ENCODE assay signal across 8 cellular contexts in the genomic region with DNA sequence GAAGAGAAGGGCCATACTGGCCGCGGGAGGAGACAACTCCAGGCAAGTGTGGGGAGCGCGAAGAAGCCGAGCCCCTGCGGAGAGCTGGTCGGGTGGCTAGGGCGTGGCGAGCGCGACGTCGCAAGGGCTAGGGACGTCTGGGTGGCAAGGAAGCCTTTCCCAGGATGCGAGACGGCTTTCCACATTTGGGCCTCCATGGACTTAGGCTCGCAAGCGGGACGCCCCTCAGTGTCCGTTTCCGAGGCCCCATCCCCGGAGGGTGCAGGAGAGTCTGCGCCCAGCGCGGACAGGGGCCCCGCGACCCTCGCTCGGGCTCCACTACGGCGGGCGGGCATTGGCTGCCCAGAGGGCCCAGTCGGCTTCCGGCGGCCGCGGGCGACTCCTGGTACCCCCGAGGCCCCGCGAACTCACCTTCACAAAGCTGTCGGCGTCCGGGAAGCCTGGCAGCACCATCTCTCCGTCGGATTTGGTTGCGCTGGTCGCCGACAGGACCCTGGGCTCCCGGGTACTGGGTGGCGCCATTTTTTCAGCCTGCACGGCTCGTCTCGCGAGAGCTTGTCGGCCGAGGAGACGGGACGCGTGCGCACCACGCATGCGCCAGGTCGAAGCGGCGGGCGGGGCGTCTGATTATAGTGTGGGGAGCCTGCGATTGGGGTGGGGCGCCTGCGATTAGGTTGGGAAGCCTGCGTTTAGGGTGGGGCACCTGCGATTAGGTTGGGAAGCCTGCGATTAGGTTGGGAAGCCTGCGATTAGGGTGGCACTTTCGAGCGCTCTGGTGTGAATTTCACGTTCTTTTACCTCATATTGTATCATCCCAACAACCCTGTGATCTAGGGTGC. TPM values are rescaled to one million over a fixed set of nuclear protein-coding genes. Genes with fewer than 3 reads are reported as not detected.
DNase-seq lines count a peak whose midpoint lies in the region; ATAC-seq and TF ChIP-seq lines count a peak whose summit lies in the region.

A gene (minus strand): TSS at position 560 of the 839 bp plus-strand sequence. CDS start 38 bp downstream, at position 522.

- peak within 1 kb of the TSS; percentile 91 for H3K4me3 Mint-ChIP-seq in activated CD8-positive, alpha-beta T cell treated with anti-CD3 and anti-CD28 coated beads for 36 hours

- H3K36me3 ChIP-seq in duodenal mucosa (ENCODE audit: control insufficient read depth in 1 of 2, insufficient read depth in 2 of 2, low read length in 2 of 2) = peaks cover 3 to 25% of the 10 kb centered on the region in 2 donors

- H3K4me1 ChIP-seq in duodenal mucosa (ENCODE audit: control insufficient read depth in 1 of 2, insufficient read depth in 2 of 2, low read length in 2 of 2) = peaks cover 9 to 13% of the 10 kb centered on the region in 2 donors

- no peak for TF ChIP-seq POLR2A in lower leg skin (IDR thresholded peaks at IDR 0.05)

- no peak for TF ChIP-seq CTCF in C4-2B (conservative IDR thresholded peaks at IDR 0.05)
- no peak for TF ChIP-seq CTCF in activated CD8-positive, alpha-beta T cell treated with anti-CD3 and anti-CD28 coated beads for 36 hours (IDR thresholded peaks at IDR 0.05)
- no peak for TF ChIP-seq CTCF in lower leg skin (IDR thresholded peaks at IDR 0.05)

- H3K27me3 ChIP-seq in duodenal mucosa (ENCODE audit: control insufficient read depth in 1 of 2, insufficient read depth in 2 of 2, low read length in 2 of 2) = no peaks in the 10 kb centered on the region

- CTCF ChIA-PET in activated CD8-positive, alpha-beta T cell treated with anti-CD3 and anti-CD28 coated beads for 36 hours (lab: Charles Lee) = interaction anchor here (1.0 to 6.8 kb wide), 8 partner anchors 8 to 551 kb away, joined by 3 to 74 read pairs (median 6); no protein-coding TSS in a partner anchor

- no peaks in the 10 kb centered on the region for H3K27me3 Mint-ChIP-seq in activated CD8-positive, alpha-beta T cell treated with anti-CD3 and anti-CD28 coated beads for 36 hours

- H3K9me3 ChIP-seq in duodenal mucosa (ENCODE audit: control insufficient read depth in 1 of 2, low read length in 2 of 2) = no peaks in the 10 kb centered on the region

- H3K27ac ChIP-seq in C4-2B (peak within 1 kb of the TSS; percentile 92), duodenal mucosa (ENCODE audit: low read depth, low read length) (peak within 1 kb of the TSS; percentile 43)

- peaks cover 14% of the 10 kb centered on the region for H3K36me3 Mint-ChIP-seq in activated CD8-positive, alpha-beta T cell treated with anti-CD3 and anti-CD28 coated beads for 36 hours (ENCODE audit: low read depth)

- peak within 1 kb of the TSS; percentile 95 for H3K27ac Mint-ChIP-seq in activated CD8-positive, alpha-beta T cell treated with anti-CD3 and anti-CD28 coated beads for 36 hours

- peaks cover 11% of the 10 kb centered on the region for H3K4me1 Mint-ChIP-seq in activated CD8-positive, alpha-beta T cell treated with anti-CD3 and anti-CD28 coated beads for 36 hours (ENCODE audit: low read depth)

- DNase-seq in HK-2 (ENCODE audit: unreplicated experiment) (peak; percentile 94), NCI-H82 treated with DMSO at 0.1 percent for 48 hours (lab: John Stamatoyannopoulos, UW; ENCODE audit: unreplicated experiment) (peak; percentile 79), lower leg skin (ENCODE audit: low spot score in 2 of 2) (peak; percentile 88 to 98)
- DNase-seq in activated CD8-positive, alpha-beta T cell treated with anti-CD3 and anti-CD28 coated beads for 36 hours = peak; percentile 95
- peak; percentile 93 to 96 for DNase-seq in stimulated activated CD4-positive, alpha-beta T cell treated with anti-CD3 and anti-CD28 coated beads, Interleukin-4, amount 100 ng/mL, for 4 hours

- peak within 1 kb of the TSS; percentile 82 to 88 for H3K9ac ChIP-seq in duodenal mucosa (ENCODE audit: low read depth in 1 of 2, low read length in 2 of 2)

- H3K4me3 ChIP-seq in duodenal mucosa (ENCODE audit: low read depth in 1 of 2, low read length in 2 of 2) (peak within 1 kb of the TSS; percentile 87 to 99), lower leg skin (ENCODE audit: low read depth, poor library complexity, severe bottlenecking) (peak within 1 kb of the TSS; percentile 97)

- POLR2A ChIA-PET in activated CD8-positive, alpha-beta T cell treated with anti-CD3 and anti-CD28 coated beads for 36 hours (lab: Charles Lee) = interaction anchor here (0.6 to 2.5 kb wide), 19 partner anchors 8 to 808 kb away, joined by 3 to 13 read pairs (median 4); a partner anchor contains a TSS

- 1% methylated on average over 27 to 56 of the region's 78 CpGs for WGBS in lower leg skin, 2 donors

- H3K9me3 Mint-ChIP-seq in activated CD8-positive, alpha-beta T cell treated with anti-CD3 and anti-CD28 coated beads for 36 hours = no peaks in the 10 kb centered on the region

- ATAC-seq in GM19397 (IDR thresholded peaks at IDR 0.05; ENCODE audit: unreplicated experiment) = peak; percentile 91
- ATAC-seq in activated CD8-positive, alpha-beta T cell treated with anti-CD3 and anti-CD28 coated beads for 36 hours = peak; percentile 97

- intact Hi-C loops in activated CD8-positive, alpha-beta T cell treated with anti-CD3 and anti-CD28 coated beads for 36 hours (cut with micrococcal nuclease) = no loop called here
- intact Hi-C loops in lower leg skin (cut with DNase I; ENCODE audit: low total_unique reads) = no loop called here

RNA-seq across cellular contexts. Expression of the gene that starts here (rescaled TPM):
- total RNA-seq in activated CD8-positive, alpha-beta T cell treated with anti-CD3 and anti-CD28 coated beads for 36 hours = 10 to 100 TPM; 66.6 to 69.8 TPM
- total RNA-seq in lower leg skin = 10 to 100 TPM; 51.8 to 78.1 (median 65.3) TPM

Comparison
In these comparisons a context has a peak if more than half of its experiments do, and no peak if none do; other contexts are left out.
1. Peak in every context shown above with its lines: DNase-seq, ATAC-seq, H3K4me3 ChIP-seq and H3K27ac ChIP-seq.